Comparison of ENCODE assay signal across 12 cellular contexts in genomic region chr17:62791235-62792121, GRCh38. TPM values are rescaled to one million over a fixed set of nuclear protein-coding genes. Genes with fewer than 3 reads are reported as not detected.
A peak's percentile ranks its signal among the peaks of the same experiment; 100 is the strongest.
DNase-seq lines count a peak whose midpoint lies in the region; ATAC-seq and TF ChIP-seq lines count a peak whose summit lies in the region.
"Had no signal": no experiment of that assay in that cellular context is flagged by ENCODE, and none has a peak within 500 bp of the region (broad histone marks: within the 10 kb centered on the region; RNA-seq: fewer than 3 reads in every experiment).

No MANE protein-coding gene starts in this region.

- peak overlapping the region; percentile 79 for H3K4me2 ChIP-seq in skeletal muscle satellite cell (ENCODE audit: low read length)

- no peaks in the 10 kb centered on the region for H3K27me3 ChIP-seq in skeletal muscle satellite cell (ENCODE audit: control insufficient read depth, insufficient read depth, low read length)
- H3K27me3 ChIP-seq: colonic mucosa, sigmoid colon had no signal

- peak overlapping the region; percentile 43 for H3K4me3 ChIP-seq in skeletal muscle satellite cell (ENCODE audit: low read length)
- H3K4me3 ChIP-seq: colonic mucosa, sigmoid colon had no signal

- no peaks in the 10 kb centered on the region for H3K9me3 ChIP-seq in skeletal muscle satellite cell (replicated peaks; ENCODE audit: low read length)
- H3K9me3 ChIP-seq: colonic mucosa, sigmoid colon had no signal

- no peak for TF ChIP-seq CTCF in GM10248 (IDR thresholded peaks at IDR 0.05; ENCODE audit: control extremely low read depth, extremely low read depth, low read depth, missing control alignments)

- POLR2A ChIA-PET in GM10248 (lab: Yijun Ruan, JAX) = no interaction called here

- no peak for ATAC-seq in HG03025 (IDR thresholded peaks at IDR 0.05; ENCODE audit: low FRiP score, unreplicated experiment)
- ATAC-seq: stimulated activated naive CD8-positive, alpha-beta T cell treated with anti-CD3 and anti-CD28 coated beads, Interleukin-15, amount 100 ng/mL, for 72 hours had no signal

- H3K4me1 ChIP-seq in skeletal muscle satellite cell (ENCODE audit: control insufficient read depth, insufficient read depth, low read length) = peaks cover 39% of the 10 kb centered on the region
- H3K4me1 ChIP-seq: colonic mucosa, sigmoid colon had no signal

- no peaks in the 10 kb centered on the region for H3K36me3 ChIP-seq in skeletal muscle satellite cell (ENCODE audit: insufficient read depth, low read length)
- H3K36me3 ChIP-seq: colonic mucosa, sigmoid colon had no signal

- peak overlapping the region; percentile 93 for H3K9ac ChIP-seq in skeletal muscle satellite cell (ENCODE audit: low read depth, low read length)

- CTCF ChIA-PET in GM10248 (lab: Yijun Ruan, JAX) = no interaction called here

- DNase-seq in NCI-H2029 (lab: John Stamatoyannopoulos, UW) (peak; percentile 9), NCI-H2029 treated with DMSO at 0.1 percent for 48 hours (lab: John Stamatoyannopoulos, UW) (no peak), RPMI7951 (ENCODE audit: low read depth) (peak; percentile 85), fibroblast of gingiva (ENCODE audit: low read depth) (peak; percentile 96), NCI-H1694 (lab: John Stamatoyannopoulos, UW) (no peak), GM10248 (ENCODE audit: extremely low spot score) (no peak)
- DNase-seq: colonic mucosa; sigmoid colon; stimulated activated naive CD8-positive, alpha-beta T cell treated with anti-CD3 and anti-CD28 coated beads, Interleukin-15, amount 100 ng/mL, for 72 hours had no signal

RNA-seq across cellular contexts. Expression of gene MARCHF10, which starts 16.6 kb away (rescaled TPM):
- 0.10 TPM in 1 of 2 replicates, not detected in the other for total RNA-seq in RPMI7951 (2014; rRNA removed; shearing (Covaris generic))
- total RNA-seq in skeletal muscle satellite cell (2012; rRNA removed) = not detected in 2 replicates
- total RNA-seq: activated CD8-positive, alpha-beta memory T cell treated with anti-CD3 and anti-CD28 coated beads for 36 hours; colonic mucosa had no signal

Comparison
In these comparisons a context has a peak if more than half of its experiments do, and no peak if none do; other contexts are left out.
1. DNase-seq: peak in NCI-H2029 (single experiment), RPMI7951 (single experiment) and fibroblast of gingiva (single experiment); none in NCI-H2029 treated with DMSO at 0.1 percent for 48 hours (single experiment), NCI-H1694 (single experiment) and GM10248 (single experiment).